ENCODE assay signal across 11 cellular contexts in genomic region chr12:116382456-116382902, GRCh38.
DNase-seq lines count a peak whose midpoint lies in the region; ATAC-seq and TF ChIP-seq lines count a peak whose summit lies in the region.
"Had no signal": no experiment of that assay in that cellular context is flagged by ENCODE, and none has a peak within 500 bp of the region (broad histone marks: within the 10 kb centered on the region; RNA-seq: fewer than 3 reads in every experiment).

No MANE protein-coding gene starts in this region.

- intact Hi-C loops in tibial artery (cut with DNase I; ENCODE audit: low total_unique reads), result loop anchor here (10.0 kb wide), 1 partner anchor 68 kb away; no protein-coding TSS in a partner anchor
- intact Hi-C loops in Right ventricle myocardium superior (cut with DNase I), result no loop called here

- peak overlapping the region; percentile 44; the same call in 1 of the 2 replicates for H3K9ac ChIP-seq in HUES64 (ENCODE audit: low read depth, low read length)

- H3K27ac ChIP-seq in HUES64 (ENCODE audit: low read depth, low read length), result peak overlapping the region; percentile 81
- peak overlapping the region; percentile 97 for H3K27ac ChIP-seq in brain microvascular endothelial cell
- peak overlapping the region; percentile 21 to 57 for H3K27ac ChIP-seq in tibial artery
- H3K27ac ChIP-seq in effector memory CD4-positive, alpha-beta T cell (ENCODE audit: insufficient read depth, low read length, poor library complexity, severe bottlenecking), result no peak overlapping the region
- H3K27ac ChIP-seq: thyroid gland had no signal

- H3K9me3 ChIP-seq in HUES64 (ENCODE audit: insufficient read depth, low read depth, low read length) (no peaks in the 10 kb centered on the region), tibial artery (no peaks in the 10 kb centered on the region)
- no peaks in the 10 kb centered on the region for H3K9me3 ChIP-seq in effector memory CD4-positive, alpha-beta T cell (ENCODE audit: control insufficient read depth, low read length)
- H3K9me3 ChIP-seq: thyroid gland had no signal

- H3K4me1 ChIP-seq in HUES64 (ENCODE audit: insufficient read depth, low read length) (peaks cover 35% of the 10 kb centered on the region), tibial artery (peaks cover 0 to 48% (median 31%) of the 10 kb centered on the region in 4 donors)
- no peaks in the 10 kb centered on the region for H3K4me1 ChIP-seq in effector memory CD4-positive, alpha-beta T cell (ENCODE audit: control insufficient read depth, insufficient read depth, low read length, poor library complexity, severe bottlenecking)

- WGBS in HUES64, result 42% methylated on average over 6 of the region's 7 CpGs

- peak overlapping the region; percentile 39 for H3K4me3 ChIP-seq in HUES64 (ENCODE audit: low read length)
- H3K4me3 ChIP-seq in brain microvascular endothelial cell (ENCODE audit: low read depth, low read length), result peak overlapping the region; percentile 10
- H3K4me3 ChIP-seq in tibial artery, result no peak overlapping the region
- H3K4me3 ChIP-seq in effector memory CD4-positive, alpha-beta T cell (ENCODE audit: insufficient read depth, low read depth, low read length, poor library complexity, severe bottlenecking), result no peak overlapping the region
- H3K4me3 ChIP-seq: thyroid gland had no signal

- H3K27me3 ChIP-seq in HUES64 (ENCODE audit: insufficient read depth, low read length), result no peaks in the 10 kb centered on the region
- no peaks in the 10 kb centered on the region for H3K27me3 ChIP-seq in brain microvascular endothelial cell (replicated peaks)
- H3K27me3 ChIP-seq in tibial artery, result no peaks in the 10 kb centered on the region
- no peaks in the 10 kb centered on the region for H3K27me3 ChIP-seq in effector memory CD4-positive, alpha-beta T cell (replicated peaks; ENCODE audit: control insufficient read depth, insufficient read depth, low read length, poor library complexity, severe bottlenecking)
- H3K27me3 ChIP-seq: thyroid gland had no signal

- TF ChIP-seq CTCF in brain microvascular endothelial cell (IDR thresholded peaks at IDR 0.05; ENCODE audit: low read depth, low read length, missing control alignments) (no peak), tibial artery (IDR thresholded peaks at IDR 0.05) (no peak)

- H3K36me3 ChIP-seq in HUES64 (ENCODE audit: insufficient read depth, low read length) (no peaks in the 10 kb centered on the region), brain microvascular endothelial cell (replicated peaks) (no peaks in the 10 kb centered on the region), tibial artery (no peaks in the 10 kb centered on the region)
- no peaks in the 10 kb centered on the region for H3K36me3 ChIP-seq in effector memory CD4-positive, alpha-beta T cell (ENCODE audit: control insufficient read depth, insufficient read depth, low read length)
- H3K36me3 ChIP-seq: thyroid gland had no signal

- DNase-seq in brain microvascular endothelial cell, result peak; percentile 49
- peak; percentile 73 for DNase-seq in kidney glomerular epithelial cell (lab: John Stamatoyannopoulos, UW)
- DNase-seq in tibial artery, result no peak
- no peak for DNase-seq in effector memory CD4-positive, alpha-beta T cell
- no peak for DNase-seq in Right ventricle myocardium superior
- DNase-seq: activated CD4-positive, alpha-beta T cell treated with anti-CD3 and anti-CD28 coated beads for 48 hours; NCI-H748 treated with DMSO at 0.1 percent for 48 hours had no signal

- ATAC-seq in HG03139 (IDR thresholded peaks at IDR 0.05; ENCODE audit: unreplicated experiment) (no peak), HG02970 (IDR thresholded peaks at IDR 0.05; ENCODE audit: low FRiP score, unreplicated experiment) (no peak), Right ventricle myocardium superior (ENCODE audit: poor library complexity) (no peak)

- in situ Hi-C loops in brain microvascular endothelial cell (cut with HindIII; ENCODE audit: low pct_ligation_motif_present, low sequenced_read_pairs), result no loop called here

Comparison
In these comparisons a context has a peak if more than half of its experiments do, and no peak if none do; other contexts are left out.
1. H3K4me3 ChIP-seq: peak in HUES64 (single experiment) and brain microvascular endothelial cell (single experiment); none in tibial artery (0 of 2) and effector memory CD4-positive, alpha-beta T cell (single experiment).
2. DNase-seq: peak in brain microvascular endothelial cell (single experiment) and kidney glomerular epithelial cell (single experiment); none in tibial artery (0 of 2), effector memory CD4-positive, alpha-beta T cell (0 of 3) and Right ventricle myocardium superior (single experiment).